In genomic region chr11:117426297-117426685, GRCh38 we compare ENCODE assay signal across 8 cellular contexts.
A peak's percentile ranks its signal among the peaks of the same experiment; 100 is the strongest.
DNase-seq lines count a peak whose midpoint lies in the region; ATAC-seq lines count a peak whose summit lies in the region.

No MANE protein-coding gene starts in this region.

- no peak for ATAC-seq in GM19395 (IDR thresholded peaks at IDR 0.05; ENCODE audit: unreplicated experiment)

- DNase-seq in NCI-H187 (lab: John Stamatoyannopoulos, UW), result peak; percentile 15 to 55
- DNase-seq in NCI-H187 treated with DMSO at 0.1 percent for 48 hours (lab: John Stamatoyannopoulos, UW), result no peak
- peak; percentile 17 to 50 for DNase-seq in NCI-H1930 (lab: John Stamatoyannopoulos, UW)
- DNase-seq in activated CD4-positive, CD25-positive, alpha-beta regulatory T cell treated with anti-CD3 and anti-CD28 coated beads, Interleukin-2, amount 50 U/mL, for 72 hours, result peak; percentile 80
- DNase-seq in central memory CD4-positive, alpha-beta T cell, result peak; percentile 33
- peak; percentile 42 for DNase-seq in kidney glomerular epithelial cell (lab: John Stamatoyannopoulos, UW)
- peak; percentile 76 to 85 for DNase-seq in stimulated activated CD4-positive, alpha-beta T cell treated with anti-CD3 and anti-CD28 coated beads, Interleukin-2, amount 100 ng/mL, for 24 hours
